In the genomic region with DNA sequence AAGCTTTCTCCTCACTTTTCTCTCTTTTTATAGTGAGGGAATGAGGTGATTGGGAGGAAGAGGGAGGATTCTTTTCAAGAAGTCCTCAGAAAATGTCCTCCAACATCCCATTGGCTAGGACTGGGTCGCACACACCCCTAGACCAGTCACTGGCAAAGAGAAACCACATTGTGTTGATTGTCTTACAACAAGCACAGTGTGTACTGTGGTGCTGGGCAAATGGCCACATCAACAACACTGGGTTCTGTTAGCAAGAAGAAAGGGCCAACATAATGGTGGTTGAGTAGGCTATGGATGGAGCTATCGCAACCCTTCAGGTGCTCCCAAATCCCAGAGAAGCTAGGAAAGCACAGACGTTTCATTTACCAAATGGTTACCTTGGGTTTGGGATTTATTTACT, we compare ENCODE assay signal across 15 cellular contexts. TPM values are rescaled to one million over a fixed set of nuclear protein-coding genes. Genes with fewer than 3 reads are reported as not detected.
DNase-seq lines count a peak whose midpoint lies in the region; ATAC-seq and TF ChIP-seq lines count a peak whose summit lies in the region.
"Had no signal": no experiment of that assay in that cellular context is flagged by ENCODE, and none has a peak within 500 bp of the region (broad histone marks: within the 10 kb centered on the region; RNA-seq: fewer than 3 reads in every experiment).

No MANE protein-coding gene starts in this region.

- TF ChIP-seq CTCF in mesothelial cell of epicardium (IDR thresholded peaks at IDR 0.05; ENCODE audit: unreplicated experiment) = no peak

- H3K4me1 Mint-ChIP-seq in stimulated activated naive B cell treated with anti-CD40 and anti-IgM and Interleukin-4, amounts not matched to agents 10 μg/mL and 1 μg/mL and 100 μg/mL, for 72 hours = peaks cover 0 to 2% of the 10 kb centered on the region in 2 donors
- no peaks in the 10 kb centered on the region for H3K4me1 Mint-ChIP-seq in mesothelial cell of epicardium
- H3K4me1 Mint-ChIP-seq: CD4-positive, alpha-beta memory T cell had no signal

- peak overlapping the region; percentile 48 for H3K27ac Mint-ChIP-seq in stimulated activated naive B cell treated with anti-CD40 and anti-IgM and Interleukin-4, amounts not matched to agents 10 μg/mL and 1 μg/mL and 100 μg/mL, for 72 hours
- no peak overlapping the region for H3K27ac Mint-ChIP-seq in mesothelial cell of epicardium
- H3K27ac Mint-ChIP-seq: CD4-positive, alpha-beta memory T cell; HFFc6 had no signal

- H3K27me3 Mint-ChIP-seq in stimulated activated naive B cell treated with anti-CD40 and anti-IgM and Interleukin-4, amounts not matched to agents 10 μg/mL and 1 μg/mL and 100 μg/mL, for 72 hours = peaks cover 17 to 21% of the 10 kb centered on the region in 2 donors
- peaks cover 33% of the 10 kb centered on the region for H3K27me3 Mint-ChIP-seq in mesothelial cell of epicardium (ENCODE audit: low read depth)

- DNase-seq in medulla oblongata (ENCODE audit: extremely low spot score) (peak; percentile 71), epidermal melanocyte (ENCODE audit: insufficient read length, low spot score) (no peak), mesothelial cell of epicardium (ENCODE audit: low spot score in 2 of 2, unreplicated experiment in 2 of 2) (no peak), DMS153 treated with DMSO at 0.1 percent for 48 hours (lab: John Stamatoyannopoulos, UW; ENCODE audit: unreplicated experiment) (no peak)
- no peak for DNase-seq in stimulated activated naive B cell treated with anti-CD40 and anti-IgM and Interleukin-4, amounts not matched to agents 10 μg/mL and 1 μg/mL and 100 μg/mL, for 72 hours
- DNase-seq: BE2C; CD4-positive, alpha-beta memory T cell; DMS79 treated with DMSO at 0.1 percent for 48 hours; EL; HCEC 1CT; HFFc6 had no signal

- no peak overlapping the region for H3K4me3 Mint-ChIP-seq in stimulated activated naive B cell treated with anti-CD40 and anti-IgM and Interleukin-4, amounts not matched to agents 10 μg/mL and 1 μg/mL and 100 μg/mL, for 72 hours
- no peak overlapping the region for H3K4me3 Mint-ChIP-seq in mesothelial cell of epicardium
- H3K4me3 Mint-ChIP-seq: CD4-positive, alpha-beta memory T cell; HFFc6 had no signal

- H3K36me3 Mint-ChIP-seq in stimulated activated naive B cell treated with anti-CD40 and anti-IgM and Interleukin-4, amounts not matched to agents 10 μg/mL and 1 μg/mL and 100 μg/mL, for 72 hours = no peaks in the 10 kb centered on the region
- no peaks in the 10 kb centered on the region for H3K36me3 Mint-ChIP-seq in mesothelial cell of epicardium

- ATAC-seq in stimulated activated naive B cell treated with anti-CD40 and anti-IgM and Interleukin-4, amounts not matched to agents 10 μg/mL and 1 μg/mL and 100 μg/mL, for 72 hours (replicated peaks) = no peak
- no peak for ATAC-seq in GM18498 (IDR thresholded peaks at IDR 0.05; ENCODE audit: unreplicated experiment)
- ATAC-seq: HepG2 had no signal

- H3K27ac ChIP-seq in angular gyrus (ENCODE audit: low read depth, low read length) = peak overlapping the region; percentile 1
- H3K27ac ChIP-seq: C4-2B had no signal

- no peaks in the 10 kb centered on the region for H3K9me3 Mint-ChIP-seq in stimulated activated naive B cell treated with anti-CD40 and anti-IgM and Interleukin-4, amounts not matched to agents 10 μg/mL and 1 μg/mL and 100 μg/mL, for 72 hours
- no peaks in the 10 kb centered on the region for H3K9me3 Mint-ChIP-seq in mesothelial cell of epicardium
- H3K9me3 Mint-ChIP-seq: CD4-positive, alpha-beta memory T cell; HFFc6 had no signal

RNA-seq across cellular contexts. Expression of a gene that starts 18.7 kb away (rescaled TPM):
- 47.5 to 51.7 TPM (median 49.1 TPM) in 3 replicates for total RNA-seq in mesothelial cell of epicardium
